ENCODE assay signal across 18 cellular contexts in the genomic region with DNA sequence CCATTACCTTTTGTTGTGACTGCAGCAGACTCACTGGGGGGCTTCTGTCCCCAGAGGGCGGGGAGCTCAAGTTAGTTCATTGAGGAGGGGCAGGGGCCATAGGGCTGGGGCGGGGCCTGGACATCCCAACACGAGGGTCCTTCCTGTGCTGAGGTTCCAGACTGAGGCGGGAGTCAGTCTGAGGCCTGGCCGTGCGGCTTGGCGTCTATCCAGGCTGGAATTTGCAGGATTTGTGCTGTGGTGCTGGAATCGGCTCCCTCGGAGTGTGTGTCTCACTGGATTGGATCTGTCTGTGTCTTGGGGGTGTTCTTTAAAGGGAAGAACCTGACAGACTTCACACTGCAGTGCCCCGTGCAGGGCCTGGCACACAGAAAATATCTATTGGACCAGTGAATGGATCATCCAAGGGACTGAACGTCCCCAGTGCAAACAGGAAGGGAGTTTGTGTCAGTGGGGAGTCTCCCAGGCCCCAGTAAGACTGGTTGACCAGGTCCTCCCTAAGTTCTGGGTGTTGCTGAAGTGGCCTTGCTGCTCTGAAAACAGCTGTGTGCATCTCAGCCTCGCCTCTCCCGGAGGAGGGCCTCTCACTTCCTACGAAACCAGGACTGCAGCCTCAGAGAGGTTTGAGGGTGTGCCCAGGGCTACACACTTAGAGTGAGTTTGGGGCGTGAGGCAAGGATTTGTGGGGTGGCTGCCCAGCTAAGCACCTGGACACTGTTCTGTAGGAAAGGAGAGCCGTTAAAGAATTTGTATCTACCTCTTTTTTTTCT. TPM values are rescaled to one million over a fixed set of nuclear protein-coding genes. Genes with fewer than 3 reads are reported as not detected.
DNase-seq lines count a peak whose midpoint lies in the region; ATAC-seq, FAIRE-seq and TF ChIP-seq lines count a peak whose summit lies in the region.
"Had no signal": no experiment of that assay in that cellular context is flagged by ENCODE, and none has a peak within 500 bp of the region (broad histone marks: within the 10 kb centered on the region; RNA-seq: fewer than 3 reads in every experiment).

No MANE protein-coding gene starts in this region.

- 31% methylated on average over 16 of the region's 16 CpGs for WGBS in GM12878 (ENCODE audit: insufficient coverage, insufficient replicate concordance, low lambda C conversion rate, missing lambda C conversion rate)
- no CpG with 5 or more reads among the region's 16 CpGs for WGBS in neuronal stem cell (ENCODE audit: extremely low coverage in 2 of 2, insufficient read length in 2 of 2, insufficient replicate concordance in 1 of 2), 2 donors

- H2BK15ac ChIP-seq in neuronal stem cell (ENCODE audit: low read length), result no peak overlapping the region

- H4K91ac ChIP-seq in neuronal stem cell (ENCODE audit: low read depth, low read length, poor library complexity), result no peak overlapping the region

- FAIRE-seq in GM12878 (lab: Jason Lieb, UNC), result no peak

- no peak overlapping the region for H2BK120ac ChIP-seq in neuronal stem cell (ENCODE audit: low read depth, low read length)

- H2AK5ac ChIP-seq in neuronal stem cell (ENCODE audit: low read depth, low read length), result no peak overlapping the region

- no peak for TF ChIP-seq EP300 in GM12878 (IDR thresholded peaks at IDR 0.05; ENCODE audit: borderline replicate concordance in 1 of 2, control insufficient read depth in 1 of 2, low read depth in 2 of 2, low read length in 2 of 2)

- POLR2A ChIA-PET in GM12878 (lab: Charles Lee), result no interaction called here

- H3K27me3 ChIP-seq in GM12878 (replicated peaks in 1 of 2; ENCODE audit: control insufficient read depth in 2 of 2, insufficient read depth in 2 of 2, low read length in 1 of 2) (no peaks in the 10 kb centered on the region), neuronal stem cell (ENCODE audit: control insufficient read depth in 3 of 3, insufficient read depth in 3 of 3, low read depth in 1 of 3, low read length in 3 of 3) (no peaks in the 10 kb centered on the region)
- H3K27me3 ChIP-seq: ovary, spleen had no signal

- TF ChIP-seq CTCF in GM12864 (IDR thresholded peaks at IDR 0.05; ENCODE audit: low read depth, low read length, missing control alignments) (no peak), GM12878 (IDR thresholded peaks at IDR 0.05 in 2 of 3, conservative IDR thresholded peaks at IDR 0.05 in 1 of 3; ENCODE audit: control insufficient read depth in 2 of 3, extremely low read depth in 1 of 3, insufficient read depth in 1 of 3, low read depth in 3 of 3, low read length in 3 of 3) (no peak)

- TF ChIP-seq RAD21 in GM12878 (IDR thresholded peaks at IDR 0.05; ENCODE audit: insufficient read depth, low read depth, low read length), result no peak

- H2AFZ ChIP-seq in GM12878 (ENCODE audit: control insufficient read depth, low read depth, low read length), result no peak overlapping the region
- peak overlapping the region; percentile 18 for H2AFZ ChIP-seq in neuronal stem cell (ENCODE audit: low read length)

- no peak overlapping the region for H3K4ac ChIP-seq in neuronal stem cell (ENCODE audit: low read length)

- peak; percentile 16 for DNase-seq in GM12864 (ENCODE audit: low read depth)
- no peak for DNase-seq in GM12878 (ENCODE audit: low read depth, low spot score)
- no peak for DNase-seq in neuronal stem cell (ENCODE audit: low spot score)
- no peak for DNase-seq in SHP77 (lab: John Stamatoyannopoulos, UW)
- no peak for DNase-seq in NCI-H510A treated with DMSO at 0.1 percent for 48 hours (lab: John Stamatoyannopoulos, UW)
- DNase-seq: NCI-H1436 treated with DMSO at 0.1 percent for 48 hours, NCI-H510A had no signal

- H3K79me2 ChIP-seq in GM12878 (ENCODE audit: control insufficient read depth, insufficient read depth, low read length), result no peaks in the 10 kb centered on the region

- no peak for TF ChIP-seq POLR2A in GM12878 (IDR thresholded peaks at IDR 0.05; ENCODE audit: low read depth, low read length)

- H3K4me3 ChIP-seq in GM12864 (ENCODE audit: low read depth, low read length) (no peak overlapping the region), GM12878 (no peak overlapping the region), neuronal stem cell (ENCODE audit: low read length in 2 of 2) (no peak overlapping the region)
- H3K4me3 ChIP-seq: ovary, spleen had no signal

- ATAC-seq in HG02870 (IDR thresholded peaks at IDR 0.05; ENCODE audit: unreplicated experiment) (peak; percentile 66), GM12878 (peak; percentile 65), GM19463 (IDR thresholded peaks at IDR 0.05; ENCODE audit: unreplicated experiment) (no peak), GM18511 (IDR thresholded peaks at IDR 0.05; ENCODE audit: unreplicated experiment) (no peak)
- ATAC-seq: activated CD4-positive, CD25-positive, alpha-beta regulatory T cell treated with anti-CD3 and anti-CD28 coated beads, Interleukin-2, amount 50 U/mL, for 24 hours; activated naive CD4-positive, alpha-beta T cell treated with anti-CD3 and anti-CD28 coated beads, Interleukin-2, amount 50 U/mL, for 72 hours had no signal

- no peak overlapping the region for H3K18ac ChIP-seq in neuronal stem cell (ENCODE audit: low read length)

- H3K9me3 ChIP-seq in GM12878 (replicated peaks; ENCODE audit: control insufficient read depth, insufficient read depth, low read length) (no peaks in the 10 kb centered on the region; the same call in 2 of the 3 replicates), neuronal stem cell (replicated peaks in 1 of 2; ENCODE audit: control insufficient read depth in 2 of 2, insufficient read depth in 1 of 2, low read depth in 1 of 2, low read length in 2 of 2) (peaks cover 0 to 6% of the 10 kb centered on the region in 2 donors)
- H3K9me3 ChIP-seq: ovary, spleen had no signal

- H2BK5ac ChIP-seq in neuronal stem cell (ENCODE audit: low read length), result no peak overlapping the region

- H3K9ac ChIP-seq in GM12878 (ENCODE audit: control insufficient read depth, insufficient read depth, low read length) (no peak overlapping the region), neuronal stem cell (ENCODE audit: low read depth, low read length, poor library complexity) (no peak overlapping the region)

- H3K4me2 ChIP-seq in GM12878 (ENCODE audit: control insufficient read depth, insufficient read depth) (no peak overlapping the region), neuronal stem cell (ENCODE audit: insufficient read depth, low read length, poor library complexity, severe bottlenecking) (no peak overlapping the region)

- peak overlapping the region; percentile 94 for H3K14ac ChIP-seq in neuronal stem cell (ENCODE audit: low read length)

- BruUV-seq in GM12878 (replicated peaks; lab: Mats Ljungman, UMichigan), result no TSS peak

- no peaks in the 10 kb centered on the region for H3K36me3 ChIP-seq in GM12878 (ENCODE audit: control insufficient read depth in 2 of 2, insufficient read depth in 2 of 2, low read length in 1 of 2)
- no peaks in the 10 kb centered on the region for H3K36me3 ChIP-seq in neuronal stem cell (replicated peaks in 1 of 2; ENCODE audit: control insufficient read depth in 2 of 2, insufficient read depth in 2 of 2, low read length in 2 of 2)
- H3K36me3 ChIP-seq: ovary, spleen had no signal

- CTCF ChIA-PET in GM12878 (lab: Yijun Ruan, JAX), result interaction anchor here (0.6 kb wide), 1 partner anchor 27 kb away, joined by 4 read pairs; no protein-coding TSS in a partner anchor

- H3K23ac ChIP-seq in neuronal stem cell (ENCODE audit: low read depth, low read length, poor library complexity), result no peak overlapping the region

- H3K4me1 ChIP-seq in GM12878 (ENCODE audit: control insufficient read depth, insufficient read depth, low read length), result no peaks in the 10 kb centered on the region
- no peaks in the 10 kb centered on the region for H3K4me1 ChIP-seq in neuronal stem cell (ENCODE audit: control insufficient read depth in 2 of 2, insufficient read depth in 1 of 2, low read depth in 1 of 2, low read length in 2 of 2)
- H3K4me1 ChIP-seq: spleen had no signal

- H3K27ac ChIP-seq in GM12878 (ENCODE audit: control insufficient read depth, insufficient read depth) (no peak overlapping the region), neuronal stem cell (replicated peaks; ENCODE audit: low read length) (no peak overlapping the region)
- H3K27ac ChIP-seq: ovary, spleen had no signal

- intact Hi-C loops in GM12878 (cut with micrococcal nuclease; ENCODE audit: unreplicated experiment), result no loop called here

- no peaks in the 10 kb centered on the region for H3K79me1 ChIP-seq in neuronal stem cell (ENCODE audit: low read depth, low read length)

- H4K8ac ChIP-seq in neuronal stem cell (ENCODE audit: low read depth, low read length), result no peak overlapping the region

- RAD21 ChIA-PET in GM12878 (lab: Charles Lee; ENCODE audit: unreplicated experiment), result no interaction called here

- SMC1A ChIA-PET in GM12878 (lab: Charles Lee; ENCODE audit: uncharacterized antibody, unreplicated experiment), result no interaction called here

- in situ Hi-C loops in GM12878 (cut with MboI), result no loop called here

- H4K20me1 ChIP-seq in GM12878 (ENCODE audit: control insufficient read depth, insufficient read depth), result no peaks in the 10 kb centered on the region

- no peak overlapping the region for H2BK12ac ChIP-seq in neuronal stem cell (ENCODE audit: low read length)

RNA-seq across cellular contexts. Expression of a gene that starts 26.1 kb away (rescaled TPM):
- total RNA-seq in GM12878 (2013; cell fraction: nucleolus; rRNA removed), result not detected in 2 replicates
- total RNA-seq in GM12878 (2014; rRNA removed), result not detected in 2 replicates
- not detected in 2 replicates for total RNA-seq in GM12878 (2014; rRNA removed; fragmentation: Illumina TruSeq; extraction: Trizol)
- total RNA-seq in GM12878 (2021), result not detected in 2 replicates
- not detected for polyA plus RNA-seq in GM12878 (2011; ENCODE audit: low read depth)
- polyA plus RNA-seq in GM12878 (2011; rRNA removed), result not detected in 2 replicates
- not detected in 2 replicates for polyA plus RNA-seq in GM12878 (2011; cell fraction: cytosol; rRNA removed)
- polyA plus RNA-seq in GM12878 (2011; cell fraction: nucleus; rRNA removed), result not detected in 2 replicates
- polyA plus RNA-seq in GM12878 (2012), result not detected in 2 replicates
- polyA plus RNA-seq in GM12878 (2014; fragmentation: Illumina TruSeq; extraction: Trizol), result not detected in 2 replicates
- not detected for polyA plus RNA-seq in GM12878 (2014; fragmentation: Nextera tagmentation; extraction: Ambion mirVana)
- not detected in 2 replicates for polyA plus RNA-seq in GM12878 (2014; rRNA removed)
- polyA plus RNA-seq in GM12878 (2016; fragmentation: Nextera tagmentation; extraction: Ambion mirVana), result not detected
- not detected in 2 replicates for polyA minus RNA-seq in GM12878 (2011; rRNA and poly(A)+ RNA removed)
- polyA minus RNA-seq in GM12878 (2011; cell fraction: cytosol; rRNA and poly(A)+ RNA removed), result not detected in 2 replicates
- polyA minus RNA-seq in GM12878 (2011; cell fraction: nucleus; rRNA and poly(A)+ RNA removed), result not detected in 2 replicates
- polyA plus RNA-seq in neuronal stem cell (2013, experiment 1 of 2), result not detected
- polyA plus RNA-seq in neuronal stem cell (2013, experiment 2 of 2), result not detected
- total RNA-seq: activated naive CD4-positive, alpha-beta T cell treated with anti-CD3 and anti-CD28 coated beads, Interleukin-2, amount 50 U/mL, for 72 hours; glomerular endothelial cell; mononuclear cell; ovary; spleen; T-helper 1 cell treated with Interleukin-12 subunit alpha and Interleukin-12 subunit beta and Interleukin-4 antibody, amounts not matched to agents 30 ng/mL and 1 ng/mL, for 36 hours had no signal
- polyA plus RNA-seq: BJ, ovary, spleen had no signal

Comparison
In these comparisons a context has a peak if more than half of its experiments do, and no peak if none do; other contexts are left out.
1. ATAC-seq: peak in HG02870 (single experiment) and GM12878 (single experiment); none in GM19463 (single experiment) and GM18511 (single experiment).